15 cellular contexts compared by ENCODE assay signal in genomic region chrX:38221391-38221929, GRCh38. TPM values are rescaled to one million over a fixed set of nuclear protein-coding genes. Genes with fewer than 3 reads are reported as not detected.
DNase-seq lines count a peak whose midpoint lies in the region; TF ChIP-seq lines count a peak whose summit lies in the region.
"Had no signal": no experiment of that assay in that cellular context is flagged by ENCODE, and none has a peak within 500 bp of the region (broad histone marks: within the 10 kb centered on the region; RNA-seq: fewer than 3 reads in every experiment).

No MANE protein-coding gene starts in this region.

- H3K36me3 Mint-ChIP-seq in T-helper 2 cell treated with Interferon-gamma antibody and Interleukin-4, amounts not matched to agents 5 μg/mL and 100 μg/mL, for 36 hours (ENCODE audit: low read depth), result no peaks in the 10 kb centered on the region

- CTCF ChIA-PET in mammary epithelial cell (lab: Charles Lee; ENCODE audit: low non-redundant PET), result no interaction called here

- H3K9ac ChIP-seq in mammary epithelial cell (ENCODE audit: insufficient read depth, low read length), result no peak overlapping the region
- no peak overlapping the region for H3K9ac ChIP-seq in subcutaneous abdominal adipose tissue (ENCODE audit: low read length in 5 of 5)

- dilution Hi-C loops in mammary epithelial cell (cut with HindIII; ENCODE audit: low sequenced_read_pairs), result no loop called here

- intact Hi-C loops in mammary epithelial cell (cut with micrococcal nuclease) (loop anchor here (2.0 kb wide), 1 partner anchor 13 kb away; no protein-coding TSS in a partner anchor), posterior vena cava (cut with DNase I) (loop anchor here in 1 of 2 donors (10.0 kb wide), 1 partner anchor 1877 kb away; no protein-coding TSS in a partner anchor)

- no peaks in the 10 kb centered on the region for H3K4me1 Mint-ChIP-seq in T-helper 2 cell treated with Interferon-gamma antibody and Interleukin-4, amounts not matched to agents 5 μg/mL and 100 μg/mL, for 36 hours (ENCODE audit: low read depth)

- peak overlapping the region; percentile 87 for H2AFZ ChIP-seq in mammary epithelial cell (ENCODE audit: low read depth, low read length)

- no TSS peak for BruUV-seq in mammary epithelial cell (replicated peaks; lab: Mats Ljungman, UMichigan)

- no peak overlapping the region for H3K27ac Mint-ChIP-seq in T-helper 2 cell treated with Interferon-gamma antibody and Interleukin-4, amounts not matched to agents 5 μg/mL and 100 μg/mL, for 36 hours
- H3K27ac Mint-ChIP-seq: stimulated activated naive CD8-positive, alpha-beta T cell treated with anti-CD3 and anti-CD28 coated beads, Interleukin-15, Interleukin-2, amounts not matched to agents 100 ng/mL and 50 ng/mL, for 24 hours had no signal

- peak overlapping the region; percentile 67 for H3K4me2 ChIP-seq in mammary epithelial cell (ENCODE audit: insufficient read depth, low read depth, low read length)

- H3K27me3 ChIP-seq in mammary epithelial cell (ENCODE audit: insufficient read depth, low read length), result no peaks in the 10 kb centered on the region
- H3K27me3 ChIP-seq in subcutaneous abdominal adipose tissue (ENCODE audit: control insufficient read depth in 5 of 5, insufficient read depth in 4 of 5, low read length in 5 of 5), result peaks cover 4 to 24% (median 22%) of the 10 kb centered on the region in 5 donors
- H3K27me3 ChIP-seq: body of pancreas, foreskin keratinocyte had no signal

- H3K36me3 ChIP-seq in mammary epithelial cell (ENCODE audit: insufficient read depth, low read length), result no peaks in the 10 kb centered on the region
- H3K36me3 ChIP-seq in subcutaneous abdominal adipose tissue (ENCODE audit: control insufficient read depth in 5 of 5, insufficient read depth in 5 of 5, low read length in 5 of 5), result no peaks in the 10 kb centered on the region

- WGBS in mammary epithelial cell (ENCODE audit: low coverage, missing lambda C conversion rate), result 62% methylated on average over 10 of the region's 10 CpGs

- peaks cover 45% of the 10 kb centered on the region for H3K27me3 Mint-ChIP-seq in T-helper 2 cell treated with Interferon-gamma antibody and Interleukin-4, amounts not matched to agents 5 μg/mL and 100 μg/mL, for 36 hours (ENCODE audit: low read depth)

- no peak for TF ChIP-seq CTCF in mammary epithelial cell (conservative IDR thresholded peaks at IDR 0.05 in 1 of 2, IDR thresholded peaks at IDR 0.05 in 1 of 2; ENCODE audit: extremely low read depth in 1 of 2, insufficient read depth in 1 of 2, low read depth in 1 of 2, low read length in 2 of 2)

- H3K4me3 Mint-ChIP-seq in T-helper 2 cell treated with Interferon-gamma antibody and Interleukin-4, amounts not matched to agents 5 μg/mL and 100 μg/mL, for 36 hours, result peak overlapping the region; percentile 57
- H3K4me3 Mint-ChIP-seq: stimulated activated naive CD8-positive, alpha-beta T cell treated with anti-CD3 and anti-CD28 coated beads, Interleukin-15, Interleukin-2, amounts not matched to agents 100 ng/mL and 50 ng/mL, for 24 hours had no signal

- H3K4me1 ChIP-seq in mammary epithelial cell (ENCODE audit: insufficient read depth, low read length), result peaks cover 7% of the 10 kb centered on the region
- H3K4me1 ChIP-seq in subcutaneous abdominal adipose tissue (ENCODE audit: control insufficient read depth in 5 of 5, insufficient read depth in 5 of 5, low read length in 5 of 5), result peaks cover 0 to 24% (median 13%) of the 10 kb centered on the region in 5 donors
- H3K4me1 ChIP-seq: foreskin keratinocyte had no signal

- peak overlapping the region in 1 of 3 experiments; percentile 65 for H3K4me3 ChIP-seq in mammary epithelial cell (replicated peaks in 1 of 3; ENCODE audit: insufficient read depth in 1 of 3, low read depth in 2 of 3, low read length in 3 of 3)
- peak overlapping the region; percentile 62 for H3K4me3 ChIP-seq in iPS-18c (ENCODE audit: insufficient read depth, low read depth, low read length)
- peak overlapping the region; percentile 49 to 72 (median 58) for H3K4me3 ChIP-seq in subcutaneous abdominal adipose tissue (ENCODE audit: low read depth in 1 of 5, low read length in 5 of 5)
- H3K4me3 ChIP-seq: body of pancreas, mucosa of descending colon had no signal

- no peak overlapping the region for H3K27ac ChIP-seq in mammary epithelial cell (ENCODE audit: insufficient read depth, low read depth, low read length)
- H3K27ac ChIP-seq in subcutaneous abdominal adipose tissue (ENCODE audit: low read depth, low read length), result no peak overlapping the region
- H3K27ac ChIP-seq: body of pancreas, foreskin keratinocyte had no signal

- no peaks in the 10 kb centered on the region for H3K9me3 Mint-ChIP-seq in T-helper 2 cell treated with Interferon-gamma antibody and Interleukin-4, amounts not matched to agents 5 μg/mL and 100 μg/mL, for 36 hours
- H3K9me3 Mint-ChIP-seq: stimulated activated naive CD8-positive, alpha-beta T cell treated with anti-CD3 and anti-CD28 coated beads, Interleukin-15, Interleukin-2, amounts not matched to agents 100 ng/mL and 50 ng/mL, for 24 hours had no signal

- peaks cover 42% of the 10 kb centered on the region for H3K79me2 ChIP-seq in mammary epithelial cell (ENCODE audit: insufficient read depth, low read length)

- in situ Hi-C loops in mammary epithelial cell (cut with MboI; ENCODE audit: low sequenced_read_pairs in 2 of 2), result loop anchor here in 1 of 2 donors (10.0 kb wide), 1 partner anchor 63 kb away; no protein-coding TSS in a partner anchor

- H3K9me3 ChIP-seq in mammary epithelial cell (replicated peaks; ENCODE audit: insufficient read depth, low read length), result no peaks in the 10 kb centered on the region
- peaks cover 2% of the 10 kb centered on the region for H3K9me3 ChIP-seq in iPS-18c (ENCODE audit: control insufficient read depth, insufficient read depth, low read length)
- H3K9me3 ChIP-seq in subcutaneous abdominal adipose tissue (ENCODE audit: control insufficient read depth in 5 of 5, low read length in 5 of 5), result no peaks in the 10 kb centered on the region
- H3K9me3 ChIP-seq: body of pancreas, mucosa of descending colon had no signal

- no peak for DNase-seq in T-helper 2 cell treated with Interferon-gamma antibody and Interleukin-4, amounts not matched to agents 5 μg/mL and 100 μg/mL, for 36 hours (ENCODE audit: low spot score)
- DNase-seq in T-helper 2 cell (no peak), mammary epithelial cell (no peak), iPS-NIHi11 (ENCODE audit: low spot score) (no peak), posterior vena cava (ENCODE audit: low spot score) (no peak), cortex of kidney (lab: John Stamatoyannopoulos, UW) (no peak)
- DNase-seq: activated CD8-positive, alpha-beta memory T cell treated with anti-CD3 and anti-CD28 coated beads for 24 hours; body of pancreas; NCI-H526 treated with DMSO at 0.1 percent for 48 hours had no signal

- no peaks in the 10 kb centered on the region for H4K20me1 ChIP-seq in mammary epithelial cell (ENCODE audit: insufficient read depth, low read length)

RNA-seq across cellular contexts. Expression of gene SRPX, which starts 0.8 kb away (rescaled TPM):
- 10 to 100 TPM; 58.7 to 66.3 TPM for total RNA-seq in mammary epithelial cell
- 230 TPM for polyA plus RNA-seq in mammary epithelial cell
- polyA minus RNA-seq in mammary epithelial cell, result 95.5 TPM
- 100 to 1,000 TPM; 228 to 294 TPM for total RNA-seq in posterior vena cava
- total RNA-seq: G401 had no signal
